Comparison of ENCODE assay signal across 8 cellular contexts in the genomic region with DNA sequence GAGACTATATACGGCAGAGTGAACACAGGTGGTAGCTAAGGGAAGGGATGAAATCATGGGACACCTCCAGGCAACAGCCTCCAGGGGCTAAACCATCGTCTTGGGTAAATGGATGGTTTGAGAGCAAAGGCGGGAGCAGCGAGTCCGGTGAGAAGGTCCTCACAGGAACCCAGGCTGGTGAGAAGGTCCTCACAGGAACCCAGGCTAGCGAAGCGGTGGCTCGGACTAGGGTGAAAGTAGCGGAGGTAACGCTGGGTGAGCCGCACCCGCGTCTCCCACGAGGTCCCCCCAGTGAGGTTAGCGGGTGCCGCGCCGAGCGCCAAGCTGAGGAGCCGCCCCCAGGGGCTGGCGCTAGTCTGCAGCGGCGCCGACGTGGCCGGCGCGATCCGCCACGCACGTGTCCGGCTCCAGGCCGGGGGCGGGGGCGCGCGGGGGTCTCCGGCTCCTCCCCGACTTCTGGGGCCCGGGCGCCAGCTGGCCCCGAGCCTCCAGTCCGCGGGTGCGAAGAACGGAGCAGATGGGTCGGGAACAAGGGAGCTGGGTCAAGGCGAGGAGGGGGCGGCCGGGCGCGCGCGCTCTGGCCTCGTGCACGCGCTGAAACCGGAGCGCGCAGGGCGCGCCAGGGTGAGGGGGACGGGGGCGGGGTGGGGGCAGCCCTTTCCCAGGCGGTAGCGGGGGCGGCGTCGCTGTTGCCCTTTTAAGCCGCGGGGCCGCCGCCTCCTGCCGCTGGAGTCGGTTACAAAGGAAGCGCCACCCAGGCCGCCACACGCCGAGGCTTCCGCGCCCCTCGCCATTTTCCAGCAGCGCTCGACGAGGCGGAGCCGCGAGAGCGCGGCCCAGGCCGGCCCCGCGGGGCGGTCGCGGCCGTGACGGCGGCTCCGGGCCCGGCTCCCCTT. TPM values are rescaled to one million over a fixed set of nuclear protein-coding genes. Genes with fewer than 3 reads are reported as not detected.
DNase-seq lines count a peak whose midpoint lies in the region; ATAC-seq, FAIRE-seq and TF ChIP-seq lines count a peak whose summit lies in the region.

TSS of gene UBE2Q2 (plus strand) at position 726 of the 896 bp plus-strand sequence. CDS start 220 bp downstream, outside the sequence.

- H3K4me1 ChIP-seq in keratinocyte (ENCODE audit: control insufficient read depth, extremely low read depth, insufficient read depth, low read length): peaks cover 34% of the 10 kb centered on the region

- no peaks in the 10 kb centered on the region for H3K9me3 Mint-ChIP-seq in central memory CD8-positive, alpha-beta T cell

- peaks cover 9% of the 10 kb centered on the region for H3K36me3 Mint-ChIP-seq in central memory CD8-positive, alpha-beta T cell (ENCODE audit: insufficient read depth)

- TF ChIP-seq CTCF in GM13976 (IDR thresholded peaks at IDR 0.05; ENCODE audit: borderline replicate concordance, control extremely low read depth, extremely low read depth, insufficient read depth, missing control alignments) (no peak), keratinocyte (optimal IDR thresholded peaks at IDR 0.05 in 1 of 3, IDR thresholded peaks at IDR 0.05 in 1 of 3, conservative IDR thresholded peaks at IDR 0.05 in 1 of 3; ENCODE audit: extremely low read depth in 1 of 3, insufficient read depth in 2 of 3, low read length in 3 of 3) (no peak)

- peak within 1 kb of the TSS; percentile 93 for H2AFZ ChIP-seq in keratinocyte (ENCODE audit: control insufficient read depth, low read length)

- peak; percentile 86 for DNase-seq in GM13976 (ENCODE audit: low spot score)
- peak; percentile 68 for DNase-seq in NCI-H2196 (lab: John Stamatoyannopoulos, UW; ENCODE audit: unreplicated experiment)
- peak; percentile 28 to 44 for DNase-seq in central memory CD8-positive, alpha-beta T cell (ENCODE audit: low spot score in 2 of 2)
- no peak for DNase-seq in keratinocyte (ENCODE audit: low read depth, low spot score)
- DNase-seq in stimulated activated CD4-positive, alpha-beta T cell treated with anti-CD3 and anti-CD28 coated beads, Interleukin-15, amount 100 ng/mL, for 24 hours: peak; percentile 83
- DNase-seq in NCI-H2107 (lab: John Stamatoyannopoulos, UW): no peak

- peak within 1 kb of the TSS; percentile 67 for H3K27ac Mint-ChIP-seq in central memory CD8-positive, alpha-beta T cell (ENCODE audit: low read depth)

- no peaks in the 10 kb centered on the region for H3K9me1 ChIP-seq in keratinocyte (ENCODE audit: control insufficient read depth, extremely low read depth, insufficient read depth, low read length)

- no peak for FAIRE-seq in keratinocyte (lab: Jason Lieb, UNC)

- no peaks in the 10 kb centered on the region for H3K27me3 Mint-ChIP-seq in central memory CD8-positive, alpha-beta T cell

- no peaks in the 10 kb centered on the region for H4K20me1 ChIP-seq in keratinocyte (ENCODE audit: control insufficient read depth, extremely low read depth, insufficient read depth, low read length)

- H3K9me3 ChIP-seq in keratinocyte (ENCODE audit: control insufficient read depth, low read depth, low read length): no peaks in the 10 kb centered on the region

- H3K4me2 ChIP-seq in keratinocyte (ENCODE audit: control insufficient read depth, extremely low read depth, insufficient read depth, low read depth, low read length): peak within 1 kb of the TSS; percentile 84

- no peaks in the 10 kb centered on the region for H3K27me3 ChIP-seq in keratinocyte (ENCODE audit: control insufficient read depth, extremely low read depth, insufficient read depth, low read length)

- in situ Hi-C loops in GM13976 (cut with MboI; ENCODE audit: low sequenced_read_pairs, unreplicated experiment): no loop called here

- H3K36me3 ChIP-seq in keratinocyte (ENCODE audit: control insufficient read depth in 2 of 2, extremely low read depth in 1 of 2, insufficient read depth in 2 of 2, low read length in 2 of 2): peaks cover 0 to 4% of the 10 kb centered on the region in 2 experiments

- H3K4me3 ChIP-seq in keratinocyte (ENCODE audit: control insufficient read depth in 2 of 3, extremely low read depth in 1 of 3, insufficient read depth in 2 of 3, low read depth in 1 of 3, low read length in 3 of 3): peak within 1 kb of the TSS; percentile 84 to 96 (median 94)

- H3K4me1 Mint-ChIP-seq in central memory CD8-positive, alpha-beta T cell: peaks cover 36% of the 10 kb centered on the region

- H3K27ac ChIP-seq in keratinocyte (ENCODE audit: control insufficient read depth, insufficient read depth, low read length): peak within 1 kb of the TSS; percentile 81

- peaks cover 36% of the 10 kb centered on the region for H3K79me2 ChIP-seq in keratinocyte (ENCODE audit: control insufficient read depth, insufficient read depth, low read length)

- dilution Hi-C loops in keratinocyte (cut with MboI; ENCODE audit: extremely low pct_ligation_motif_present, low sequenced_read_pairs): no loop called here

- ATAC-seq in HG02852 (IDR thresholded peaks at IDR 0.05; ENCODE audit: unreplicated experiment): peak; percentile 45
- peak; percentile 60 to 62 for ATAC-seq in activated CD4-positive, CD25-positive, alpha-beta regulatory T cell treated with anti-CD3 and anti-CD28 coated beads, Interleukin-2, amount 50 U/mL, for 24 hours
- ATAC-seq in central memory CD8-positive, alpha-beta T cell (replicated peaks; ENCODE audit: extremely low read depth, poor library complexity, severe bottlenecking): peak; percentile 66

- peak within 1 kb of the TSS; percentile 93 for H3K9ac ChIP-seq in keratinocyte (ENCODE audit: control insufficient read depth, extremely low read depth, insufficient read depth, low read length)

- H3K4me3 Mint-ChIP-seq in central memory CD8-positive, alpha-beta T cell: peak within 1 kb of the TSS; percentile 83

RNA-seq across cellular contexts. Expression of gene UBE2Q2, which starts in this region (rescaled TPM):
- polyA plus RNA-seq in keratinocyte: 22.7 to 33.9 TPM (median 25.0 TPM) in 3 replicates
- 70.9 TPM for polyA plus RNA-seq in keratinocyte (2011; ENCODE audit: low read depth)
- polyA plus RNA-seq in keratinocyte (2011; cell fraction: cytosol; rRNA removed): 30.4 and 56.8 TPM in 2 replicates
- 15.8 and 20.8 TPM in 2 replicates for polyA plus RNA-seq in keratinocyte (2011; cell fraction: nucleus; rRNA removed)
- polyA plus RNA-seq in keratinocyte (2012; ENCODE audit: low replicate concordance): 25.3 and 28.0 TPM in 2 replicates
- polyA minus RNA-seq in keratinocyte: 8.2 to 20.1 TPM (median 13.1 TPM) in 3 replicates
- polyA minus RNA-seq in keratinocyte (2011; cell fraction: cytosol; rRNA and poly(A)+ RNA removed): 26.5 TPM
- 7.3 and 15.4 TPM in 2 replicates for polyA minus RNA-seq in keratinocyte (2011; cell fraction: nucleus; rRNA and poly(A)+ RNA removed)

Comparison
In these comparisons a context has a peak if more than half of its experiments do, and no peak if none do; other contexts are left out.
1. DNase-seq: peak in GM13976 (single experiment), NCI-H2196 (single experiment), central memory CD8-positive, alpha-beta T cell (2 of 2) and stimulated activated CD4-positive, alpha-beta T cell treated with anti-CD3 and anti-CD28 coated beads, Interleukin-15, amount 100 ng/mL, for 24 hours (single experiment); none in keratinocyte (single experiment) and NCI-H2107 (single experiment).
2. Peak in every context shown above with its lines, with median percentiles within 50 percentile points of each other: ATAC-seq.